In the genomic region with DNA sequence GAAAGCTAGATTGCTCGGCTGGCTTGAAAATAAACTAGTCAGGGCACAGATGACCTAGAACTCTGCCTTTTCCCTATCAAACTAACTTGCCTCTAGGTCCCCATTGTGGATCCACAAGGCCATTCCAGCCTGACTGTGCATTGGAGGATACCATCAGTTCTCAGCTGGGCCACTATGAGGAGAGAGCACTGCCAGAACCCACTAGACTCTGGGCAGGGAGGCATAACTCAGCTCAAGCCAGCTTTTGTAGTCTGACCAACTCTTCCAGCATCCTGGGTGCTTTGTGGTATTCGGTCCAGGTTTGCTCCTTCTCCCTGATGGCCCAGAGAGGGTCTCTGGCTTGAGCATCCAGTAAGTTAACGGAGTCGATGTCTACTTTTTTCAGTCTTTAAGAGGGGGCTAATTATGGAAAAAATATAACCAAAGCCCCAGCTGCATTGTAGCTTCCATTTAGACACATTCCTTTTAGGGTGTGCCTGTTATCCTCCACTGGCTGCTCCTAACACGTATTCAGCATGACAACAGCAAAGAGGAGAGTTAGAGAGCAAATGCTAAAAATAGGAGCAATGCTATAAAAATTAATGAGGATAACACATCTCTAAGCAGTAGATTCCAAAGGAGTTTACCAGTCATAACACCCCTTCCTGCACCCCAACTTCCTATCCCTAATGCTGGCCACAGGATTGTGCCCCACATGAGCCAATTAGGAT, we compare ENCODE assay signal across 32 cellular contexts. TPM values are rescaled to one million over a fixed set of nuclear protein-coding genes. Genes with fewer than 3 reads are reported as not detected.
DNase-seq lines count a peak whose midpoint lies in the region; ATAC-seq and TF ChIP-seq lines count a peak whose summit lies in the region.
"Had no signal": no experiment of that assay in that cellular context is flagged by ENCODE, and none has a peak within 500 bp of the region (broad histone marks: within the 10 kb centered on the region; RNA-seq: fewer than 3 reads in every experiment).

No MANE protein-coding gene starts in this region.

- intact Hi-C loops in left lung (cut with DNase I), result no loop called here
- intact Hi-C loops in aorta (cut with DNase I), result no loop called here

- H3K4me1 Mint-ChIP-seq in progenitor cell of endocrine pancreas (ENCODE audit: low read depth), result no peaks in the 10 kb centered on the region
- H3K4me1 Mint-ChIP-seq in CD8-positive, alpha-beta memory T cell, result no peaks in the 10 kb centered on the region

- H3K9me3 Mint-ChIP-seq in progenitor cell of endocrine pancreas (ENCODE audit: low read depth), result peaks cover 18% of the 10 kb centered on the region
- H3K9me3 Mint-ChIP-seq in CD8-positive, alpha-beta memory T cell, result no peaks in the 10 kb centered on the region

- H3K36me3 ChIP-seq in RWPE2 (ENCODE audit: low read depth), result no peaks in the 10 kb centered on the region
- no peaks in the 10 kb centered on the region for H3K36me3 ChIP-seq in left lung
- H3K36me3 ChIP-seq in aorta (ENCODE audit: control insufficient read depth in 1 of 2, insufficient read depth in 2 of 2, low read length in 1 of 2), result no peaks in the 10 kb centered on the region
- H3K36me3 ChIP-seq in CD8-positive, alpha-beta memory T cell (ENCODE audit: insufficient read depth, low read length), result no peaks in the 10 kb centered on the region
- H3K36me3 ChIP-seq: right atrium auricular region, transverse colon had no signal

- no peak for TF ChIP-seq CTCF in RWPE2 (IDR thresholded peaks at IDR 0.05; ENCODE audit: poor library complexity, severe bottlenecking)
- no peak for TF ChIP-seq CTCF in left lung (IDR thresholded peaks at IDR 0.05)
- no peak for TF ChIP-seq CTCF in progenitor cell of endocrine pancreas (IDR thresholded peaks at IDR 0.05; ENCODE audit: unreplicated experiment)

- H3K9me3 ChIP-seq in RWPE2 (ENCODE audit: severe bottlenecking), result no peaks in the 10 kb centered on the region
- peaks cover 0 to 2% of the 10 kb centered on the region in 2 donors for H3K9me3 ChIP-seq in left lung
- no peaks in the 10 kb centered on the region for H3K9me3 ChIP-seq in aorta (ENCODE audit: control insufficient read depth, low read length)
- H3K9me3 ChIP-seq in CD8-positive, alpha-beta memory T cell (ENCODE audit: low read length), result no peaks in the 10 kb centered on the region
- H3K9me3 ChIP-seq: transverse colon had no signal

- CTCF ChIA-PET in CD8-positive, alpha-beta memory T cell (lab: Charles Lee), result interaction anchor here (0.9 to 1.2 kb wide), 3 partner anchors 11 to 474 kb away, joined by 3 read pairs; no protein-coding TSS in a partner anchor

- H3K4me3 ChIP-seq in RWPE2 (ENCODE audit: severe bottlenecking) (no peak overlapping the region), left lung (no peak overlapping the region), aorta (ENCODE audit: low read length in 2 of 2) (no peak overlapping the region)
- H3K4me3 ChIP-seq in CD8-positive, alpha-beta memory T cell (ENCODE audit: low read length), result no peak overlapping the region
- H3K4me3 ChIP-seq: K562, right atrium auricular region, transverse colon had no signal

- H3K27ac Mint-ChIP-seq in progenitor cell of endocrine pancreas, result no peak overlapping the region
- no peak overlapping the region for H3K27ac Mint-ChIP-seq in CD8-positive, alpha-beta memory T cell
- H3K27ac Mint-ChIP-seq: activated CD8-positive, alpha-beta T cell treated with anti-CD3 and anti-CD28 coated beads for 36 hours; activated T-helper 1 cell treated with anti-CD3 and anti-CD28 coated beads, Interleukin-12 subunit alpha, Interleukin-12 subunit beta, Interleukin-2, Interleukin-4 antibody, amounts not matched to agents 30 ng/mL and 10 ng/mL and 1 ng/mL, durations not matched to agents 14 hours and 24 hours and 36 hours had no signal

- no peak overlapping the region for H3K4me3 Mint-ChIP-seq in progenitor cell of endocrine pancreas (ENCODE audit: low read depth)
- H3K4me3 Mint-ChIP-seq in CD8-positive, alpha-beta memory T cell, result no peak overlapping the region
- H3K4me3 Mint-ChIP-seq: activated CD8-positive, alpha-beta T cell treated with anti-CD3 and anti-CD28 coated beads for 36 hours; activated T-helper 1 cell treated with anti-CD3 and anti-CD28 coated beads, Interleukin-12 subunit alpha, Interleukin-12 subunit beta, Interleukin-2, Interleukin-4 antibody, amounts not matched to agents 30 ng/mL and 10 ng/mL and 1 ng/mL, durations not matched to agents 14 hours and 24 hours and 36 hours had no signal

- WGBS in aorta, 2 donors, result 85% methylated on average over 5 of the region's 5 CpGs

- H3K4me1 ChIP-seq in RWPE2 (ENCODE audit: insufficient read depth, poor library complexity, severe bottlenecking), result peaks cover 15% of the 10 kb centered on the region
- H3K4me1 ChIP-seq in left lung, result peaks cover 0 to 6% of the 10 kb centered on the region in 2 donors
- no peaks in the 10 kb centered on the region for H3K4me1 ChIP-seq in aorta (ENCODE audit: control insufficient read depth in 1 of 2, insufficient read depth in 2 of 2, low read length in 2 of 2)
- no peaks in the 10 kb centered on the region for H3K4me1 ChIP-seq in CD8-positive, alpha-beta memory T cell (ENCODE audit: insufficient read depth, low read length)
- H3K4me1 ChIP-seq: right atrium auricular region, transverse colon had no signal

- DNase-seq in A172 (ENCODE audit: low spot score) (peak; percentile 18), EH (ENCODE audit: low read depth) (peak; percentile 74), RWPE2 (ENCODE audit: low spot score) (no peak), left lung (no peak), islet precursor cell (no peak), progenitor cell of endocrine pancreas (ENCODE audit: low spot score, unreplicated experiment) (no peak), aorta (no peak)
- DNase-seq in CD8-positive, alpha-beta memory T cell, result no peak
- DNase-seq: activated CD4-positive, alpha-beta T cell treated with anti-CD3 and anti-CD28 coated beads for 1 hour; activated CD8-positive, alpha-beta memory T cell treated with anti-CD3 and anti-CD28 coated beads, Interleukin-2, amount 50 U/mL, for 48 hours; activated CD8-positive, alpha-beta T cell treated with anti-CD3 and anti-CD28 coated beads for 36 hours; activated naive CD4-positive, alpha-beta T cell treated with Interleukin-2 at 50 U/mL for 16 hours; C1 segment of cervical spinal cord; GDM1; hypothalamus; left colon; NCI-H1417 treated with DMSO at 0.1 percent for 48 hours; NCI-H2081 treated with DMSO at 0.1 percent for 48 hours; NCI-H2227 treated with DMSO at 0.1 percent for 48 hours; NCI-H526 treated with DMSO at 0.1 percent for 48 hours; NK-92 treated with Interleukin-12 subunit alpha and Interleukin-12 subunit beta, amount 100 ng/mL, for 24 hours; SHP77; stimulated activated CD4-positive, alpha-beta T cell treated with anti-CD3 and anti-CD28 coated beads, Interleukin-4, amount 100 ng/mL, for 4 hours; transverse colon had no signal

- POLR2A ChIA-PET in CD8-positive, alpha-beta memory T cell (lab: Charles Lee), result no interaction called here

- ATAC-seq in RWPE2 (ENCODE audit: low read depth) (no peak), left lung (peak; percentile 10), aorta (ENCODE audit: low FRiP score) (no peak)
- ATAC-seq: activated CD8-positive, alpha-beta T cell treated with anti-CD3 and anti-CD28 coated beads for 36 hours; K562; left colon had no signal

- H3K27me3 Mint-ChIP-seq in progenitor cell of endocrine pancreas, result peaks cover 22% of the 10 kb centered on the region
- peaks cover 22 to 34% of the 10 kb centered on the region in 2 donors for H3K27me3 Mint-ChIP-seq in CD8-positive, alpha-beta memory T cell

- H3K27me3 ChIP-seq in RWPE2 (ENCODE audit: insufficient read depth, poor library complexity, severe bottlenecking), result no peaks in the 10 kb centered on the region
- no peaks in the 10 kb centered on the region for H3K27me3 ChIP-seq in left lung
- no peaks in the 10 kb centered on the region for H3K27me3 ChIP-seq in aorta (ENCODE audit: control insufficient read depth in 1 of 2, insufficient read depth in 2 of 2, low read length in 1 of 2)
- peaks cover 2% of the 10 kb centered on the region for H3K27me3 ChIP-seq in CD8-positive, alpha-beta memory T cell (ENCODE audit: insufficient read depth, low read length, poor library complexity, severe bottlenecking)
- H3K27me3 ChIP-seq: right atrium auricular region had no signal

- H3K27ac ChIP-seq in RWPE2 (ENCODE audit: poor library complexity, severe bottlenecking), result peak overlapping the region; percentile 53
- H3K27ac ChIP-seq in left lung, result no peak overlapping the region
- H3K27ac ChIP-seq in aorta (ENCODE audit: low read depth in 1 of 2, low read length in 2 of 2), result no peak overlapping the region
- H3K27ac ChIP-seq in CD8-positive, alpha-beta memory T cell (ENCODE audit: low read depth, low read length), result no peak overlapping the region
- H3K27ac ChIP-seq: right atrium auricular region, transverse colon had no signal

- H3K36me3 Mint-ChIP-seq in progenitor cell of endocrine pancreas (ENCODE audit: insufficient read depth), result no peaks in the 10 kb centered on the region
- H3K36me3 Mint-ChIP-seq in CD8-positive, alpha-beta memory T cell, result peaks cover 0 to 2% (median 0%) of the 10 kb centered on the region in 3 donors

RNA-seq across cellular contexts. Expression of a gene that starts 15.2 kb away (rescaled TPM):
- 0.24 and 1.9 TPM in 2 replicates for total RNA-seq in A172 (2014; rRNA removed; shearing (Covaris generic))
- total RNA-seq in left lung (100 to 1,000 TPM; 130 to 181 TPM), progenitor cell of endocrine pancreas (not detected in 2 replicates), aorta (not detected)
- 1 to 10 TPM; 1.5 to 1.9 TPM for polyA plus RNA-seq in aorta
- not detected for total RNA-seq in CD8-positive, alpha-beta memory T cell
- not detected for polyA plus RNA-seq in CD8-positive, alpha-beta memory T cell
- total RNA-seq: activated CD8-positive, alpha-beta T cell treated with anti-CD3 and anti-CD28 coated beads for 36 hours; activated T-helper 1 cell treated with anti-CD3 and anti-CD28 coated beads, Interleukin-12 subunit alpha, Interleukin-12 subunit beta, Interleukin-2, Interleukin-4 antibody, amounts not matched to agents 30 ng/mL and 10 ng/mL and 1 ng/mL, durations not matched to agents 14 hours and 24 hours and 36 hours; dermis microvascular lymphatic vessel endothelial cell; H1; HT-29; K562; M059J; mesenteric fat pad; right atrium auricular region; transverse colon had no signal
- polyA plus RNA-seq: H1, K562 had no signal

RNA-seq across cellular contexts. Expression of a gene that starts 36.9 kb away (rescaled TPM):
- not detected in 2 replicates for total RNA-seq in A172 (2014; rRNA removed; shearing (Covaris generic))
- total RNA-seq in left lung (not detected), progenitor cell of endocrine pancreas (not detected in 2 replicates), aorta (not detected)
- 1 to 10 TPM; 2.3 to 5.1 TPM for polyA plus RNA-seq in aorta
- not detected for total RNA-seq in CD8-positive, alpha-beta memory T cell
- polyA plus RNA-seq in CD8-positive, alpha-beta memory T cell, result not detected
- total RNA-seq: activated CD8-positive, alpha-beta T cell treated with anti-CD3 and anti-CD28 coated beads for 36 hours; activated T-helper 1 cell treated with anti-CD3 and anti-CD28 coated beads, Interleukin-12 subunit alpha, Interleukin-12 subunit beta, Interleukin-2, Interleukin-4 antibody, amounts not matched to agents 30 ng/mL and 10 ng/mL and 1 ng/mL, durations not matched to agents 14 hours and 24 hours and 36 hours; dermis microvascular lymphatic vessel endothelial cell; H1; HT-29; K562; left colon; M059J; mesenteric fat pad; right atrium auricular region; transverse colon had no signal
- polyA plus RNA-seq: H1, K562 had no signal

Comparison
In these comparisons a context has a peak if more than half of its experiments do, and no peak if none do; other contexts are left out.
1. DNase-seq: peak in A172 (single experiment) and EH (single experiment); none in RWPE2 (single experiment), left lung (0 of 2), islet precursor cell (single experiment), progenitor cell of endocrine pancreas (single experiment), aorta (0 of 2) and CD8-positive, alpha-beta memory T cell (0 of 5).
2. RNA of a gene that starts 15.2 kb away (total RNA-seq): 130 to 181 TPM in left lung; 0.24 to 1.9 TPM in A172, not detected in aorta, not detected in progenitor cell of endocrine pancreas and not detected in CD8-positive, alpha-beta memory T cell; every median in the first group is over 10 times any median in the second.